Comparison of ENCODE assay signal across 9 cellular contexts in genomic region chr14:73492661-73493060, GRCh38. TPM values are rescaled to one million over a fixed set of nuclear protein-coding genes. Genes with fewer than 3 reads are reported as not detected.
A peak's percentile ranks its signal among the peaks of the same experiment; 100 is the strongest.
DNase-seq lines count a peak whose midpoint lies in the region; ATAC-seq and TF ChIP-seq lines count a peak whose summit lies in the region.
"Had no signal": no experiment of that assay in that cellular context is flagged by ENCODE, and none has a peak within 500 bp of the region (broad histone marks: within the 10 kb centered on the region; RNA-seq: fewer than 3 reads in every experiment).

No MANE protein-coding gene starts in this region.

- peak overlapping the region; percentile 94 for H3K4me3 ChIP-seq in BLaER1
- H3K4me3 ChIP-seq in HCT116 (replicated peaks in 1 of 2; ENCODE audit: low read depth in 1 of 2, low read length in 2 of 2): no peak overlapping the region
- H3K4me3 ChIP-seq in naive thymus-derived CD4-positive, alpha-beta T cell (ENCODE audit: low read length): peak overlapping the region; percentile 91

- POLR2A ChIA-PET in HCT116 (lab: Charles Lee): no interaction called here
- POLR2A ChIA-PET in naive thymus-derived CD4-positive, alpha-beta T cell (lab: Charles Lee): interaction anchor here (3.0 to 4.0 kb wide), 2 partner anchors 15 to 77 kb away, joined by 7 to 35 read pairs; partner anchors contain the start of gene ACOT2

- H3K4me1 Mint-ChIP-seq in activated naive CD8-positive, alpha-beta T cell treated with anti-CD3 and anti-CD28 coated beads, Interleukin-2, amount 50 U/mL, for 24 hours: peaks cover 40% of the 10 kb centered on the region
- H3K4me1 Mint-ChIP-seq in naive thymus-derived CD4-positive, alpha-beta T cell: peaks cover 8 to 64% (median 51%) of the 10 kb centered on the region in 7 donors

- no peak for TF ChIP-seq RAD21 in HCT116 (IDR thresholded peaks at IDR 0.05; ENCODE audit: low read depth)

- CTCF ChIA-PET in HCT116 (lab: Charles Lee): no interaction called here
- CTCF ChIA-PET in naive thymus-derived CD4-positive, alpha-beta T cell (lab: Charles Lee): no interaction called here

- H4K20me1 ChIP-seq in BLaER1: peaks cover 64% of the 10 kb centered on the region
- H4K20me1 ChIP-seq in HCT116 (ENCODE audit: insufficient read depth): no peaks in the 10 kb centered on the region

- H3K9me3 Mint-ChIP-seq in activated naive CD8-positive, alpha-beta T cell treated with anti-CD3 and anti-CD28 coated beads, Interleukin-2, amount 50 U/mL, for 24 hours: no peaks in the 10 kb centered on the region
- H3K9me3 Mint-ChIP-seq in naive thymus-derived CD4-positive, alpha-beta T cell: peaks cover 0 to 21% (median 2%) of the 10 kb centered on the region in 11 donors

- peak overlapping the region; percentile 98 for H3K4me2 ChIP-seq in BLaER1
- no peak overlapping the region for H3K4me2 ChIP-seq in HCT116 (ENCODE audit: low read length)

- no peak overlapping the region for H2AFZ ChIP-seq in HCT116 (ENCODE audit: low read depth, low read length, poor library complexity, severe bottlenecking)

- intact Hi-C loops in HCT116 (cut with micrococcal nuclease): no loop called here
- intact Hi-C loops in naive thymus-derived CD4-positive, alpha-beta T cell (cut with micrococcal nuclease): loop anchor here (5.0 to 10.0 kb wide), 5 partner anchors 140 to 1000 kb away; partner anchors contain the start of genes ISCA2 (in 1 of the 2), NPC2 (in 1 of the 2), PNMA1 (in 1 of the 2) and PTGR2 (in 1 of the 2)

- BruUV-seq in HCT116 (replicated peaks; lab: Mats Ljungman, UMichigan): TSS peak; percentile 67

- peaks cover 10% of the 10 kb centered on the region; the same call in 1 of the 2 replicates for H3K9me3 ChIP-seq in BLaER1
- no peaks in the 10 kb centered on the region for H3K9me3 ChIP-seq in HCT116 (ENCODE audit: control insufficient read depth in 1 of 2, insufficient read depth in 1 of 2, low read depth in 1 of 2, low read length in 2 of 2)
- no peaks in the 10 kb centered on the region for H3K9me3 ChIP-seq in naive thymus-derived CD4-positive, alpha-beta T cell (ENCODE audit: control insufficient read depth in 2 of 3, low read length in 3 of 3)

- H3K4me3 Mint-ChIP-seq in activated naive CD8-positive, alpha-beta T cell treated with anti-CD3 and anti-CD28 coated beads, Interleukin-2, amount 50 U/mL, for 24 hours: peak overlapping the region; percentile 84
- peak overlapping the region; percentile 65 to 89 (median 84) for H3K4me3 Mint-ChIP-seq in naive thymus-derived CD4-positive, alpha-beta T cell

- in situ Hi-C loops in ACHN (cut with HindIII; ENCODE audit: low pct_ligation_motif_present, low pct_unique_long_range_greater_than_20kb, low sequenced_read_pairs): no loop called here

- no peaks in the 10 kb centered on the region for H3K79me2 ChIP-seq in HCT116 (ENCODE audit: insufficient read depth, low read length)

- ATAC-seq in HCT116 (no peak), GM18517 (IDR thresholded peaks at IDR 0.05; ENCODE audit: unreplicated experiment) (no peak)
- ATAC-seq in activated naive CD8-positive, alpha-beta T cell treated with anti-CD3 and anti-CD28 coated beads, Interleukin-2, amount 50 U/mL, for 24 hours: no peak
- ATAC-seq in naive thymus-derived CD4-positive, alpha-beta T cell: no peak

- H3K27me3 ChIP-seq in BLaER1: no peaks in the 10 kb centered on the region
- H3K27me3 ChIP-seq in HCT116 (ENCODE audit: insufficient read depth, low read length): no peaks in the 10 kb centered on the region
- H3K27me3 ChIP-seq in naive thymus-derived CD4-positive, alpha-beta T cell (ENCODE audit: control insufficient read depth in 2 of 2, insufficient read depth in 2 of 2, low read length in 2 of 2): no peaks in the 10 kb centered on the region

- H3K9ac ChIP-seq in BLaER1: no peak overlapping the region
- no peak overlapping the region for H3K9ac ChIP-seq in HCT116 (ENCODE audit: low read length)

- TF ChIP-seq CTCF in HCT116 (IDR thresholded peaks at IDR 0.05 in 2 of 3, conservative IDR thresholded peaks at IDR 0.05 in 1 of 3; ENCODE audit: borderline replicate concordance in 1 of 3, insufficient read depth in 1 of 3, low read depth in 2 of 3, low read length in 2 of 3): no peak

- TF ChIP-seq POLR2A in HCT116 (IDR thresholded peaks at IDR 0.05; ENCODE audit: borderline replicate concordance, extremely low read depth, insufficient read depth, insufficient read length): no peak

- H3K4me1 ChIP-seq in BLaER1: peaks cover 33% of the 10 kb centered on the region
- peaks cover 2 to 9% of the 10 kb centered on the region in 2 experiments; a peak in 3 of 4 replicates for H3K4me1 ChIP-seq in HCT116 (ENCODE audit: control insufficient read depth in 1 of 2, insufficient read depth in 2 of 2, low read length in 2 of 2)
- H3K4me1 ChIP-seq in naive thymus-derived CD4-positive, alpha-beta T cell (ENCODE audit: control insufficient read depth in 2 of 2, insufficient read depth in 2 of 2, low read length in 2 of 2): peaks cover 21 to 27% of the 10 kb centered on the region in 2 donors

- peaks cover 3% of the 10 kb centered on the region for H3K27me3 Mint-ChIP-seq in activated naive CD8-positive, alpha-beta T cell treated with anti-CD3 and anti-CD28 coated beads, Interleukin-2, amount 50 U/mL, for 24 hours
- H3K27me3 Mint-ChIP-seq in naive thymus-derived CD4-positive, alpha-beta T cell: peaks cover 0 to 10% (median 0%) of the 10 kb centered on the region in 5 donors

- DNase-seq in HCT116 (ENCODE audit: low read depth, low spot score) (no peak), ACHN (no peak), NCI-H187 (lab: John Stamatoyannopoulos, UW) (no peak), NCI-H446 treated with DMSO at 0.1 percent for 48 hours (lab: John Stamatoyannopoulos, UW) (no peak)
- DNase-seq in activated naive CD8-positive, alpha-beta T cell treated with anti-CD3 and anti-CD28 coated beads, Interleukin-2, amount 50 U/mL, for 24 hours: no peak
- DNase-seq in naive thymus-derived CD4-positive, alpha-beta T cell: no peak

- H3K27ac ChIP-seq in BLaER1 (no peak overlapping the region), HCT116 (ENCODE audit: low read depth, low read length) (no peak overlapping the region)
- H3K27ac ChIP-seq in naive thymus-derived CD4-positive, alpha-beta T cell (ENCODE audit: low read depth, low read length): no peak overlapping the region
- H3K27ac ChIP-seq: VCaP had no signal

- no peaks in the 10 kb centered on the region for H3K9me2 ChIP-seq in HCT116 (ENCODE audit: insufficient read depth)

- RAD21 ChIA-PET in HCT116 (lab: Charles Lee; ENCODE audit: low non-redundant PET in 1 of 2, low total read pairs in 2 of 2, uncharacterized antibody in 2 of 2, unreplicated experiment in 2 of 2): no interaction called here

- peaks cover 44% of the 10 kb centered on the region for H3K36me3 ChIP-seq in BLaER1
- no peaks in the 10 kb centered on the region for H3K36me3 ChIP-seq in HCT116 (ENCODE audit: control insufficient read depth in 1 of 2, insufficient read depth in 2 of 2, low read length in 2 of 2)
- peaks cover 0 to 4% (median 0%) of the 10 kb centered on the region in 3 experiments for H3K36me3 ChIP-seq in naive thymus-derived CD4-positive, alpha-beta T cell (ENCODE audit: control insufficient read depth in 2 of 3, insufficient read depth in 3 of 3, low read length in 3 of 3)

- H3K27ac Mint-ChIP-seq in activated naive CD8-positive, alpha-beta T cell treated with anti-CD3 and anti-CD28 coated beads, Interleukin-2, amount 50 U/mL, for 24 hours: no peak overlapping the region
- peak overlapping the region in 6 of 9 donors; percentile 13 to 71 (median 45) for H3K27ac Mint-ChIP-seq in naive thymus-derived CD4-positive, alpha-beta T cell

- peaks cover 33% of the 10 kb centered on the region for H3K36me3 Mint-ChIP-seq in activated naive CD8-positive, alpha-beta T cell treated with anti-CD3 and anti-CD28 coated beads, Interleukin-2, amount 50 U/mL, for 24 hours (ENCODE audit: low read depth)
- H3K36me3 Mint-ChIP-seq in naive thymus-derived CD4-positive, alpha-beta T cell: peaks cover 6 to 37% (median 32%) of the 10 kb centered on the region in 5 donors

TF ChIP-seq in HCT116, 20 proteins besides CTCF, POLR2A, EP300 and RAD21 (continues in another document):
- no peak for TF ChIP-seq EZH2 (IDR thresholded peaks at IDR 0.05)
- TF ChIP-seq TCF7L2 (IDR thresholded peaks at IDR 0.05; ENCODE audit: borderline replicate concordance, extremely low read depth, insufficient read depth, insufficient read length): no peak
- no peak for TF ChIP-seq POLR2AphosphoS5 (IDR thresholded peaks at IDR 0.05; ENCODE audit: low read depth, low read length)

RNA-seq across cellular contexts. Expression of gene RIOX1, which starts 1.9 kb away (rescaled TPM):
- 4.2 TPM for total RNA-seq in HCT116 (2021; ENCODE audit: unreplicated experiment)
- 2.1 and 2.4 TPM in 2 replicates for polyA plus RNA-seq in HCT116 (2012)
- total RNA-seq in naive thymus-derived CD4-positive, alpha-beta T cell: 10 to 100 TPM; 20.6 to 40.3 (median 28.0) TPM
- polyA plus RNA-seq in naive thymus-derived CD4-positive, alpha-beta T cell: 10 to 100 TPM; 33.8 to 44.2 TPM

RNA-seq across cellular contexts. Expression of gene NUMB, which starts 34.3 kb away (rescaled TPM):
- total RNA-seq in HCT116 (2021; ENCODE audit: unreplicated experiment): 43.0 TPM
- polyA plus RNA-seq in HCT116 (2012): 35.6 and 38.3 TPM in 2 replicates
- 10 to 100 TPM; 48.9 to 90.6 (median 49.4) TPM for total RNA-seq in naive thymus-derived CD4-positive, alpha-beta T cell
- polyA plus RNA-seq in naive thymus-derived CD4-positive, alpha-beta T cell: 10 to 100 TPM; 32.7 to 44.5 TPM

RNA-seq across cellular contexts. Expression of gene ACOT1, which starts 44.3 kb away (rescaled TPM):
- total RNA-seq in HCT116 (2021; ENCODE audit: unreplicated experiment): not detected
- not detected in 2 replicates for polyA plus RNA-seq in HCT116 (2012)
- 1 to 10 TPM; 1.4 to 4.1 (median 2.6) TPM for total RNA-seq in naive thymus-derived CD4-positive, alpha-beta T cell
- polyA plus RNA-seq in naive thymus-derived CD4-positive, alpha-beta T cell: 1 to 10 TPM; 2.2 to 2.4 TPM

Comparison
In these comparisons a context has a peak if more than half of its experiments do, and no peak if none do; other contexts are left out.
1. H3K4me3 ChIP-seq: peak in BLaER1 (single experiment) and naive thymus-derived CD4-positive, alpha-beta T cell (single experiment); none in HCT116 (0 of 2).